Comparison of ENCODE assay signal across 11 cellular contexts in the genomic region with DNA sequence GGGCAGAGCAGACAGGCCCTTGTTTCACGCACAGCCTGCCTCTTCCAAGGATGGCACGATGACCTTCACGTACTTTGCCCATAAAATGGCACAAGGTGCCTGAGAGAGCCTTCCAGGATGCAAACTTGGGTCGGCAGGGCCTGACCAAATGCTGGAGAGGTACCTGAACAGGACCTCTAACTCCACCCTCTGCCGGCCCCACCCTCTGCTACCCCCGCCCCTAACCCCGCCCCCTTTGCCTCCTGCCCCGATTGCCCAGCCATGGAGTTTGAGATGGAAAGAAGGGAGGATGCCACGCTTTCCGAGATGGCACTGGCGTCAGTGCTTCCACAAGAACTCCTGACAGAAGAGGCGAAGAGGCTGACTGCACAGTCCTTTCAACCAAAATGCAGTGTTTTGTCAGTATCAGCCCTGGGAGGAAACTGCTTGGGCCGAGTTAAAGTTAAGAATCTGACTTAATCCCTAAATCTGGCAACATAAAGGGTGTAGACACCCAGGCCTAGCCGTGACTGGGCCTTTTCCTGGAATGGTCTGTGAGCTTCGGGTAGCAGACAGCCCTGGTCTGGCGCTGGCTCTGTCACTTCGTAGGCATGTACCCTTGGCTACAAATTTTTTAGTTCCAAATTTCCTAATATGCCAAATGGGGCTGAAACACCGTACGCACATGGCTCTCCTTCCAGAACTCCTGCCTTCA.
DNase-seq lines count a peak whose midpoint lies in the region; ATAC-seq, FAIRE-seq and TF ChIP-seq lines count a peak whose summit lies in the region.
"Had no signal": no experiment of that assay in that cellular context is flagged by ENCODE, and none has a peak within 500 bp of the region (broad histone marks: within the 10 kb centered on the region; RNA-seq: fewer than 3 reads in every experiment).

No MANE protein-coding gene starts in this region.

- no peak overlapping the region for H3K27ac Mint-ChIP-seq in osteocyte (ENCODE audit: unreplicated experiment)
- H3K27ac Mint-ChIP-seq: CD8-positive, alpha-beta memory T cell had no signal

- no peaks in the 10 kb centered on the region for H3K4me1 Mint-ChIP-seq in osteocyte (ENCODE audit: unreplicated experiment)
- H3K4me1 Mint-ChIP-seq: CD8-positive, alpha-beta memory T cell had no signal

- H3K36me3 ChIP-seq in ascending aorta (no peaks in the 10 kb centered on the region), pancreas (no peaks in the 10 kb centered on the region)
- H3K36me3 ChIP-seq: BLaER1 had no signal

- intact Hi-C loops in ascending aorta (cut with DNase I) (loop anchor here (5.0 kb wide), 3 partner anchors 247 to 402 kb away; no protein-coding TSS in a partner anchor), pancreas (cut with DNase I) (no loop called here)

- 88 to 93% methylated on average over 19 of the region's 19 CpGs for WGBS in pancreas, 2 donors

- H3K4me3 Mint-ChIP-seq in osteocyte (ENCODE audit: unreplicated experiment), result no peak overlapping the region
- H3K4me3 Mint-ChIP-seq: CD8-positive, alpha-beta memory T cell had no signal

- H3K36me3 Mint-ChIP-seq in osteocyte (ENCODE audit: unreplicated experiment), result no peaks in the 10 kb centered on the region
- H3K36me3 Mint-ChIP-seq: CD8-positive, alpha-beta memory T cell had no signal

- no peak overlapping the region for H3K4me3 ChIP-seq in ascending aorta
- H3K4me3 ChIP-seq in pancreas, result no peak overlapping the region
- H3K4me3 ChIP-seq: A549, BLaER1 had no signal

- no peaks in the 10 kb centered on the region for H3K9me3 ChIP-seq in ascending aorta
- no peaks in the 10 kb centered on the region for H3K9me3 ChIP-seq in pancreas
- H3K9me3 ChIP-seq: A549 had no signal

- H3K4me1 ChIP-seq in ascending aorta, result no peaks in the 10 kb centered on the region
- H3K4me1 ChIP-seq in pancreas, result no peaks in the 10 kb centered on the region
- H3K4me1 ChIP-seq: A549, BLaER1 had no signal

- peak; percentile 25 to 81 for DNase-seq in ascending aorta (ENCODE audit: low spot score in 2 of 2)
- DNase-seq in iPS-NIHi11 (ENCODE audit: low spot score), result peak; percentile 70
- DNase-seq in osteocyte (ENCODE audit: extremely low spot score, unreplicated experiment), result peak; percentile 71
- no peak for DNase-seq in NCI-H510A (lab: John Stamatoyannopoulos, UW)
- DNase-seq in anterior cingulate cortex (lab: John Stamatoyannopoulos, UW), result no peak
- DNase-seq in pancreas, result no peak
- no peak for DNase-seq in AG08396 (ENCODE audit: low spot score)
- DNase-seq: CD8-positive, alpha-beta memory T cell had no signal

- no peaks in the 10 kb centered on the region for H3K27me3 ChIP-seq in ascending aorta
- H3K27me3 ChIP-seq in pancreas, result no peaks in the 10 kb centered on the region
- H3K27me3 ChIP-seq: BLaER1 had no signal

- H3K9me3 Mint-ChIP-seq in osteocyte (ENCODE audit: unreplicated experiment), result peaks cover 7% of the 10 kb centered on the region

- no peaks in the 10 kb centered on the region for H3K27me3 Mint-ChIP-seq in osteocyte (ENCODE audit: unreplicated experiment)

- H3K27ac ChIP-seq in ascending aorta (peak overlapping the region; percentile 78 to 79), pancreas (no peak overlapping the region)
- H3K27ac ChIP-seq: A549, BLaER1 had no signal

- ATAC-seq in pancreas, result no peak
- ATAC-seq: A549 had no signal

- no peak for FAIRE-seq in pancreas (lab: Jason Lieb, UNC)
- FAIRE-seq: A549, H54 had no signal

- TF ChIP-seq CTCF in ascending aorta (IDR thresholded peaks at IDR 0.05) (no peak), osteocyte (IDR thresholded peaks at IDR 0.05) (no peak), pancreas (IDR thresholded peaks at IDR 0.05) (no peak)

Comparison
In these comparisons a context has a peak if more than half of its experiments do, and no peak if none do; other contexts are left out.
1. DNase-seq: peak in ascending aorta (2 of 2), iPS-NIHi11 (single experiment) and osteocyte (single experiment); none in NCI-H510A (single experiment), anterior cingulate cortex (0 of 58), pancreas (0 of 6) and AG08396 (single experiment).
2. H3K27ac ChIP-seq: peak in ascending aorta (2 of 2); none in pancreas (0 of 4).